Comparison of ENCODE assay signal across 1 cellular context in genomic region chr17:40111221-40112128, GRCh38.
TF ChIP-seq lines count a peak whose summit lies in the region.

No MANE protein-coding gene starts in this region.

TF ChIP-seq in HepG2, 621 proteins besides CTCF, POLR2A, EP300 and RAD21 (continued from another document and continues in another):
- peak; percentile 62 for TF ChIP-seq FOXP4 (CRISPR knock-in tag; IDR thresholded peaks at IDR 0.05)
- TF ChIP-seq U2AF2 (IDR thresholded peaks at IDR 0.05; ENCODE audit: low read depth, low read length) = no peak
- TF ChIP-seq ZNF766 (CRISPR knock-in tag; IDR thresholded peaks at IDR 0.05; ENCODE audit: borderline replicate concordance) = 0 out of 2 replicates have a peak, but pooled peaks have one; percentile 55
- TF ChIP-seq MIER3 (CRISPR knock-in tag; IDR thresholded peaks at IDR 0.05; ENCODE audit: borderline replicate concordance) = peak; percentile 77; the same call in 1 of the 2 replicates
- TF ChIP-seq DMAP1 (CRISPR knock-in tag; IDR thresholded peaks at IDR 0.05) = peak; percentile 80; the same call in 1 of the 2 replicates
- peak; percentile 58 for TF ChIP-seq SOX5 (CRISPR knock-in tag; IDR thresholded peaks at IDR 0.05; ENCODE audit: borderline replicate concordance)
- no peak for TF ChIP-seq NFE2L1 (CRISPR knock-in tag; IDR thresholded peaks at IDR 0.05; ENCODE audit: borderline replicate concordance)
- TF ChIP-seq XBP1 (CRISPR knock-in tag; IDR thresholded peaks at IDR 0.05) = no peak
- TF ChIP-seq ZBTB38 (CRISPR knock-in tag; IDR thresholded peaks at IDR 0.05) = peak; percentile 51; the same call in 1 of the 2 replicates
- TF ChIP-seq SMC3 (IDR thresholded peaks at IDR 0.05; ENCODE audit: low read length) = peak; percentile 94
- peak; percentile 90; the same call in 1 of the 2 replicates for TF ChIP-seq FUBP1 (CRISPR knock-in tag; IDR thresholded peaks at IDR 0.05; ENCODE audit: borderline replicate concordance)
- peak; percentile 58 for TF ChIP-seq ZNF629 (CRISPR knock-in tag; conservative IDR thresholded peaks at IDR 0.05)
- TF ChIP-seq ZFY (CRISPR knock-in tag; IDR thresholded peaks at IDR 0.05) = peak; percentile 30; the same call in 1 of the 2 replicates
- TF ChIP-seq, protein P1, sequence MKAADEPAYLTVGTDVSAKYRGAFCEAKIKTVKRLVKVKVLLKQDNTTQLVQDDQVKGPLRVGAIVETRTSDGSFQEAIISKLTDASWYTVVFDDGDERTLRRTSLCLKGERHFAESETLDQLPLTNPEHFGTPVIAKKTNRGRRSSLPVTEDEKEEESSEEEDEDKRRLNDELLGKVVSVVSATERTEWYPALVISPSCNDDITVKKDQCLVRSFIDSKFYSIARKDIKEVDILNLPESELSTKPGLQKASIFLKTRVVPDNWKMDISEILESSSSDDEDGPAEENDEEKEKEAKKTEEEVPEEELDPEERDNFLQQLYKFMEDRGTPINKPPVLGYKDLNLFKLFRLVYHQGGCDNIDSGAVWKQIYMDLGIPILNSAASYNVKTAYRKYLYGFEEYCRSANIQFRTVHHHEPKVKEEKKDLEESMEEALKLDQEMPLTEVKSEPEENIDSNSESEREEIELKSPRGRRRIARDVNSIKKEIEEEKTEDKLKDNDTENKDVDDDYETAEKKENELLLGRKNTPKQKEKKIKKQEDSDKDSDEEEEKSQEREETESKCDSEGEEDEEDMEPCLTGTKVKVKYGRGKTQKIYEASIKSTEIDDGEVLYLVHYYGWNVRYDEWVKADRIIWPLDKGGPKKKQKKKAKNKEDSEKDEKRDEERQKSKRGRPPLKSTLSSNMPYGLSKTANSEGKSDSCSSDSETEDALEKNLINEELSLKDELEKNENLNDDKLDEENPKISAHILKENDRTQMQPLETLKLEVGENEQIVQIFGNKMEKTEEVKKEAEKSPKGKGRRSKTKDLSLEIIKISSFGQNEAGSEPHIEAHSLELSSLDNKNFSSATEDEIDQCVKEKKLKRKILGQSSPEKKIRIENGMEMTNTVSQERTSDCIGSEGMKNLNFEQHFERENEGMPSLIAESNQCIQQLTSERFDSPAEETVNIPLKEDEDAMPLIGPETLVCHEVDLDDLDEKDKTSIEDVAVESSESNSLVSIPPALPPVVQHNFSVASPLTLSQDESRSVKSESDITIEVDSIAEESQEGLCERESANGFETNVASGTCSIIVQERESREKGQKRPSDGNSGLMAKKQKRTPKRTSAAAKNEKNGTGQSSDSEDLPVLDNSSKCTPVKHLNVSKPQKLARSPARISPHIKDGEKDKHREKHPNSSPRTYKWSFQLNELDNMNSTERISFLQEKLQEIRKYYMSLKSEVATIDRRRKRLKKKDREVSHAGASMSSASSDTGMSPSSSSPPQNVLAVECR (CRISPR knock-in tag; IDR thresholded peaks at IDR 0.05; ENCODE audit: borderline replicate concordance) = peak; percentile 83; the same call in 1 of the 2 replicates
- TF ChIP-seq, protein P2, sequence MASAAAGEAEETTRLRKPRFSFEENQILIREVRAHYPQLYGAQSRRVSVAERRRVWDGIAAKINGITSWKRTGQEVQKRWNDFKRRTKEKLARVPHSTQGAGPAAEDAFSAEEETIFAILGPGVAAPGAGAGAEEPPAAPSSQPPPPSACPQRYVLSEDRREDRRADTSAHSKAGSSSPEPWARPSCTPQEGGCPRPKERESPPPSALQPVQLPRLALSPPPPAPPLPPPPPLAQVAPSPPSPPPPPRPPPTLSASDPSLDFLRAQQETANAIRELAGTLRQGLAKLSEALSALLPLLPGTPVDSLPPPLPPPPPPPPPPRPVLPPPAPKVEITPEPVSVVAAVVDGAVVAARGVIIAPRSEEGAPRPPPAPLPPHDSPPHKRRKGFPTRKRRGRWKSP (CRISPR knock-in tag; IDR thresholded peaks at IDR 0.05) = peak; percentile 28; the same call in 1 of the 2 replicates
- TF ChIP-seq ZBTB7B (CRISPR knock-in tag; IDR thresholded peaks at IDR 0.05) = 0 out of 2 replicates have a peak, but pooled peaks have one; percentile 84
- 0 out of 2 replicates have a peak, but pooled peaks have one; percentile 18 for TF ChIP-seq ZC3H4 (CRISPR knock-in tag; IDR thresholded peaks at IDR 0.05; ENCODE audit: borderline replicate concordance)
- TF ChIP-seq MED1 (CRISPR knock-in tag; IDR thresholded peaks at IDR 0.05) = peak; percentile 85
- TF ChIP-seq, protein P3, sequence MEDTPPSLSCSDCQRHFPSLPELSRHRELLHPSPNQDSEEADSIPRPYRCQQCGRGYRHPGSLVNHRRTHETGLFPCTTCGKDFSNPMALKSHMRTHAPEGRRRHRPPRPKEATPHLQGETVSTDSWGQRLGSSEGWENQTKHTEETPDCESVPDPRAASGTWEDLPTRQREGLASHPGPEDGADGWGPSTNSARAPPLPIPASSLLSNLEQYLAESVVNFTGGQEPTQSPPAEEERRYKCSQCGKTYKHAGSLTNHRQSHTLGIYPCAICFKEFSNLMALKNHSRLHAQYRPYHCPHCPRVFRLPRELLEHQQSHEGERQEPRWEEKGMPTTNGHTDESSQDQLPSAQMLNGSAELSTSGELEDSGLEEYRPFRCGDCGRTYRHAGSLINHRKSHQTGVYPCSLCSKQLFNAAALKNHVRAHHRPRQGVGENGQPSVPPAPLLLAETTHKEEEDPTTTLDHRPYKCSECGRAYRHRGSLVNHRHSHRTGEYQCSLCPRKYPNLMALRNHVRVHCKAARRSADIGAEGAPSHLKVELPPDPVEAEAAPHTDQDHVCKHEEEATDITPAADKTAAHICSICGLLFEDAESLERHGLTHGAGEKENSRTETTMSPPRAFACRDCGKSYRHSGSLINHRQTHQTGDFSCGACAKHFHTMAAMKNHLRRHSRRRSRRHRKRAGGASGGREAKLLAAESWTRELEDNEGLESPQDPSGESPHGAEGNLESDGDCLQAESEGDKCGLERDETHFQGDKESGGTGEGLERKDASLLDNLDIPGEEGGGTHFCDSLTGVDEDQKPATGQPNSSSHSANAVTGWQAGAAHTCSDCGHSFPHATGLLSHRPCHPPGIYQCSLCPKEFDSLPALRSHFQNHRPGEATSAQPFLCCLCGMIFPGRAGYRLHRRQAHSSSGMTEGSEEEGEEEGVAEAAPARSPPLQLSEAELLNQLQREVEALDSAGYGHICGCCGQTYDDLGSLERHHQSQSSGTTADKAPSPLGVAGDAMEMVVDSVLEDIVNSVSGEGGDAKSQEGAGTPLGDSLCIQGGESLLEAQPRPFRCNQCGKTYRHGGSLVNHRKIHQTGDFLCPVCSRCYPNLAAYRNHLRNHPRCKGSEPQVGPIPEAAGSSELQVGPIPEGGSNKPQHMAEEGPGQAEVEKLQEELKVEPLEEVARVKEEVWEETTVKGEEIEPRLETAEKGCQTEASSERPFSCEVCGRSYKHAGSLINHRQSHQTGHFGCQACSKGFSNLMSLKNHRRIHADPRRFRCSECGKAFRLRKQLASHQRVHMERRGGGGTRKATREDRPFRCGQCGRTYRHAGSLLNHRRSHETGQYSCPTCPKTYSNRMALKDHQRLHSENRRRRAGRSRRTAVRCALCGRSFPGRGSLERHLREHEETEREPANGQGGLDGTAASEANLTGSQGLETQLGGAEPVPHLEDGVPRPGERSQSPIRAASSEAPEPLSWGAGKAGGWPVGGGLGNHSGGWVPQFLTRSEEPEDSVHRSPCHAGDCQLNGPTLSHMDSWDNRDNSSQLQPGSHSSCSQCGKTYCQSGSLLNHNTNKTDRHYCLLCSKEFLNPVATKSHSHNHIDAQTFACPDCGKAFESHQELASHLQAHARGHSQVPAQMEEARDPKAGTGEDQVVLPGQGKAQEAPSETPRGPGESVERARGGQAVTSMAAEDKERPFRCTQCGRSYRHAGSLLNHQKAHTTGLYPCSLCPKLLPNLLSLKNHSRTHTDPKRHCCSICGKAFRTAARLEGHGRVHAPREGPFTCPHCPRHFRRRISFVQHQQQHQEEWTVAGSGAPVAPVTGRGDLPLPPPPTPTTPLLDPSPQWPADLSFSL (CRISPR knock-in tag; IDR thresholded peaks at IDR 0.05) = no peak
- TF ChIP-seq, protein P4, sequence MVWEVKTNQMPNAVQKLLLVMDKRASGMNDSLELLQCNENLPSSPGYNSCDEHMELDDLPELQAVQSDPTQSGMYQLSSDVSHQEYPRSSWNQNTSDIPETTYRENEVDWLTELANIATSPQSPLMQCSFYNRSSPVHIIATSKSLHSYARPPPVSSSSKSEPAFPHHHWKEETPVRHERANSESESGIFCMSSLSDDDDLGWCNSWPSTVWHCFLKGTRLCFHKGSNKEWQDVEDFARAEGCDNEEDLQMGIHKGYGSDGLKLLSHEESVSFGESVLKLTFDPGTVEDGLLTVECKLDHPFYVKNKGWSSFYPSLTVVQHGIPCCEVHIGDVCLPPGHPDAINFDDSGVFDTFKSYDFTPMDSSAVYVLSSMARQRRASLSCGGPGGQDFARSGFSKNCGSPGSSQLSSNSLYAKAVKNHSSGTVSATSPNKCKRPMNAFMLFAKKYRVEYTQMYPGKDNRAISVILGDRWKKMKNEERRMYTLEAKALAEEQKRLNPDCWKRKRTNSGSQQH (CRISPR knock-in tag; IDR thresholded peaks at IDR 0.05; ENCODE audit: low read depth) = 0 out of 2 replicates have a peak, but pooled peaks have one; percentile 20
- TF ChIP-seq NFE2 (CRISPR knock-in tag; IDR thresholded peaks at IDR 0.05) = no peak
- no peak for TF ChIP-seq SP1 (IDR thresholded peaks at IDR 0.05)
- peak; percentile 49 for TF ChIP-seq SP1 (CRISPR knock-in tag; IDR thresholded peaks at IDR 0.05)
- no peak for TF ChIP-seq CCDC6 (CRISPR knock-in tag; IDR thresholded peaks at IDR 0.05)
- TF ChIP-seq ZNF83 (CRISPR knock-in tag; IDR thresholded peaks at IDR 0.05; ENCODE audit: borderline replicate concordance) = no peak
- TF ChIP-seq EEA1 (CRISPR knock-in tag; IDR thresholded peaks at IDR 0.05; ENCODE audit: borderline replicate concordance) = no peak
- TF ChIP-seq NR2C2 (CRISPR knock-in tag; IDR thresholded peaks at IDR 0.05; ENCODE audit: borderline replicate concordance) = peak; percentile 64
- 0 out of 2 replicates have a peak, but pooled peaks have one; percentile 79 for TF ChIP-seq ZNF567 (CRISPR knock-in tag; IDR thresholded peaks at IDR 0.05; ENCODE audit: borderline replicate concordance)
- TF ChIP-seq, protein P5, sequence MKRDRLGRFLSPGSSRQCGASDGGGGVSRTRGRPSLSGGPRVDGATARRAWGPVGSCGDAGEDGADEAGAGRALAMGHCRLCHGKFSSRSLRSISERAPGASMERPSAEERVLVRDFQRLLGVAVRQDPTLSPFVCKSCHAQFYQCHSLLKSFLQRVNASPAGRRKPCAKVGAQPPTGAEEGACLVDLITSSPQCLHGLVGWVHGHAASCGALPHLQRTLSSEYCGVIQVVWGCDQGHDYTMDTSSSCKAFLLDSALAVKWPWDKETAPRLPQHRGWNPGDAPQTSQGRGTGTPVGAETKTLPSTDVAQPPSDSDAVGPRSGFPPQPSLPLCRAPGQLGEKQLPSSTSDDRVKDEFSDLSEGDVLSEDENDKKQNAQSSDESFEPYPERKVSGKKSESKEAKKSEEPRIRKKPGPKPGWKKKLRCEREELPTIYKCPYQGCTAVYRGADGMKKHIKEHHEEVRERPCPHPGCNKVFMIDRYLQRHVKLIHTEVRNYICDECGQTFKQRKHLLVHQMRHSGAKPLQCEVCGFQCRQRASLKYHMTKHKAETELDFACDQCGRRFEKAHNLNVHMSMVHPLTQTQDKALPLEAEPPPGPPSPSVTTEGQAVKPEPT (CRISPR knock-in tag; IDR thresholded peaks at IDR 0.05; ENCODE audit: low read depth) = peak; percentile 88; the same call in 1 of the 2 replicates
- peak; percentile 98 for TF ChIP-seq ARNTL (CRISPR knock-in tag; IDR thresholded peaks at IDR 0.05)
- no peak for TF ChIP-seq ZNF296 (CRISPR knock-in tag; conservative IDR thresholded peaks at IDR 0.05)
- no peak for TF ChIP-seq SYNCRIP (IDR thresholded peaks at IDR 0.05; ENCODE audit: insufficient read depth, low read depth, low read length)
- TF ChIP-seq ZNF878 (CRISPR knock-in tag; IDR thresholded peaks at IDR 0.05) = no peak
- peak; percentile 85 for TF ChIP-seq HIVEP1 (CRISPR knock-in tag; IDR thresholded peaks at IDR 0.05)
- TF ChIP-seq AGO1 (IDR thresholded peaks at IDR 0.05; ENCODE audit: low read depth, low read length, poor library complexity, severe bottlenecking) = no peak
- TF ChIP-seq HMG20B (CRISPR knock-in tag; conservative IDR thresholded peaks at IDR 0.05) = 0 out of 2 replicates have a peak, but pooled peaks have one; percentile 42
- no peak for TF ChIP-seq ZBTB7A (CRISPR knock-in tag; IDR thresholded peaks at IDR 0.05)
- TF ChIP-seq LCORL (IDR thresholded peaks at IDR 0.05) = no peak
- TF ChIP-seq LCORL (CRISPR knock-in tag; IDR thresholded peaks at IDR 0.05) = peak; percentile 95
- TF ChIP-seq ZNF558 (CRISPR knock-in tag; IDR thresholded peaks at IDR 0.05; ENCODE audit: borderline replicate concordance) = no peak
- no peak for TF ChIP-seq GATA4 (IDR thresholded peaks at IDR 0.05; ENCODE audit: borderline replicate concordance, low read depth)
- TF ChIP-seq TGIF2 (CRISPR knock-in tag; IDR thresholded peaks at IDR 0.05) = peak; percentile 68; the same call in 1 of the 2 replicates
